In the genomic region with DNA sequence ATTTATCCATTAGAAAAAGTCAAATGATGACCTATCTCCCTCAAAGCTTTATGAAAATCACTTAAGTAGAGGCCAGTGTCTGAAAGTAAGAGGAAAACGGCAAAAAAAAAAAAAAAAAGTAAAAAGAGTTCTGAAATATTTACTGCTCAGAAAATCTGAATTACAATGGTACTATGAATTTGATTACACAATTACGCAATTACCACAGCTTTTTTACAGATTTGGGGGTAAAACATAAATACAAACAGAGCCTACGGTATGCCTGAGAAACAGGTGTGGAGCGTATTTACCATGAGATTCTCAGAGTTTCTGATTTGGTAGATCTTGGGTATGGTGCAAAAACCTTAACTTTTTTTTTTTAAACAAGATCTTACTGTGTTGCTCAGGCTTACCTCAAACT, we compare ENCODE assay signal across 3 cellular contexts.
TF ChIP-seq lines count a peak whose summit lies in the region.

No MANE protein-coding gene starts in this region.

TF ChIP-seq in IMR-90, 13 proteins besides CTCF, POLR2A, EP300 and RAD21:
- no peak for TF ChIP-seq USF2 (IDR thresholded peaks at IDR 0.05; ENCODE audit: low read depth, low read length)
- TF ChIP-seq RCOR1 (IDR thresholded peaks at IDR 0.05; ENCODE audit: insufficient replicate concordance, low read length) = no peak
- no peak for TF ChIP-seq CHD1 (IDR thresholded peaks at IDR 0.05; ENCODE audit: low read depth, low read length)
- TF ChIP-seq RFX5 (IDR thresholded peaks at IDR 0.05; ENCODE audit: low read depth, low read length) = no peak
- TF ChIP-seq CEBPB (IDR thresholded peaks at IDR 0.05; ENCODE audit: low read depth, low read length) = peak; percentile 60
- no peak for TF ChIP-seq SMC3 (IDR thresholded peaks at IDR 0.05; ENCODE audit: low read depth, low read length)

TF ChIP-seq in Ishikawa, 13 proteins besides CTCF, POLR2A, EP300 and RAD21:
- 0 out of 2 replicates have a peak, but pooled peaks have one; percentile 4 for TF ChIP-seq CEBPB (IDR thresholded peaks at IDR 0.05)
- TF ChIP-seq TAF1 (IDR thresholded peaks at IDR 0.05; ENCODE audit: low read depth) = no peak

TF ChIP-seq in K562, 482 proteins besides CTCF, POLR2A, EP300 and RAD21:
- TF ChIP-seq DEAF1 (CRISPR knock-in tag; IDR thresholded peaks at IDR 0.05) (no peak), CEBPB (tag; IDR thresholded peaks at IDR 0.05) (peak; percentile 69), CEBPG (CRISPR knock-in tag; IDR thresholded peaks at IDR 0.05) (no peak), CEBPG (tag; conservative IDR thresholded peaks at IDR 0.05 in 1 of 2, IDR thresholded peaks at IDR 0.05 in 1 of 2) (peak; percentile 34 to 41; a peak in 1 of 4 replicates), ERF (CRISPR knock-in tag; IDR thresholded peaks at IDR 0.05) (no peak)
